8 cellular contexts compared by ENCODE assay signal in the genomic region with DNA sequence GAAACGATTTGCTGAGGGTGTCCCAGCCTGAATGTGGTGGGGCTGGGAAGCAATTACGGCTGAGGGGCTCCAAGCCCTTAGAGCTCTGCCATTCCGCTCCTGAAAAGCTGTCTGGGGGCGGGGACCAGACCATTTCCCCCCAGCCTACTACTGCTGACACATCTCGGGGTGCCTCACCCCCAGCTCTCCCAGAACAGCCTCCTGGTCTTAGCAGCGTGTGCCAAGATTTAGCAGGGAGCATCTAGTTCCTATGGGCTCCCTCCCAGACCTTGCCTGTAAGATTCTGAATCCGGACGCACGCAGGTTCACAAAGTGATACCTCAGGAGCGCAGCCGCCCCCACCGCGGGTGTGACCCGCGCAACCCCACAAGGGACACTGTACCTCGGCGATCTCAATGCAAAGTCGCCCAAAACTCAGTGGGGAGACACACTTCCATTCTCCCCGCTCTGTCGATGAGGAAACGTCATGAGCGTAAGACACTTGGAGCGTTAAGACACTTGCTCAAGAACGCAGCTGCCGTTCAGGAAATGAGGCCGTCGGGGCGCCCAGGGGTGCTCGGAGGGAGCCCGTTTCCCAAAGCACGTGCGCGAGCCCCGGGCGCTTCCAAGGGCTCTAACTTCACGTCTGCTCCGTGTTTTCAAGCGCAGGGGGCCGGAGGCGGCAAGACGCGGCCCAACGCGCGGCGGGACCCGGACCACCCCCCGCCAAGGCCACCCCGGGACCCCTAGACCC. TPM values are rescaled to one million over a fixed set of nuclear protein-coding genes. Genes with fewer than 3 reads are reported as not detected.
DNase-seq lines count a peak whose midpoint lies in the region; FAIRE-seq and TF ChIP-seq lines count a peak whose summit lies in the region.

No MANE protein-coding gene starts in this region.

- H3K9me3 Mint-ChIP-seq in activated CD4-positive, alpha-beta memory T cell treated with anti-CD3 and anti-CD28 coated beads, Interleukin-2, amount 10 ng/mL, durations not matched to agents 7 days and 5 days = peaks cover 6% of the 10 kb centered on the region
- H3K9me3 Mint-ChIP-seq in endothelial cell (ENCODE audit: unreplicated experiment) = no peaks in the 10 kb centered on the region

- H3K36me3 Mint-ChIP-seq in activated CD4-positive, alpha-beta memory T cell treated with anti-CD3 and anti-CD28 coated beads, Interleukin-2, amount 10 ng/mL, durations not matched to agents 7 days and 5 days (ENCODE audit: low read depth) = peaks cover 40% of the 10 kb centered on the region
- H3K36me3 Mint-ChIP-seq in endothelial cell (ENCODE audit: low read depth, unreplicated experiment) = peaks cover 36% of the 10 kb centered on the region

- H4K20me1 ChIP-seq in MM.1S (ENCODE audit: insufficient read depth, low read length) = no peaks in the 10 kb centered on the region

- no peaks in the 10 kb centered on the region for H3K9me2 ChIP-seq in MM.1S (replicated peaks; ENCODE audit: insufficient read depth, low read length)

- H3K9ac ChIP-seq in MM.1S (ENCODE audit: low read length) = peak overlapping the region; percentile 92

- TF ChIP-seq POLR2A in GM12891 (IDR thresholded peaks at IDR 0.05; ENCODE audit: low read depth, low read length) = no peak

- H3K4me1 Mint-ChIP-seq in activated CD4-positive, alpha-beta memory T cell treated with anti-CD3 and anti-CD28 coated beads, Interleukin-2, amount 10 ng/mL, durations not matched to agents 7 days and 5 days = peaks cover 34% of the 10 kb centered on the region
- H3K4me1 Mint-ChIP-seq in endothelial cell (ENCODE audit: unreplicated experiment) = peaks cover 23% of the 10 kb centered on the region

- H3K4me3 Mint-ChIP-seq in activated CD4-positive, alpha-beta memory T cell treated with anti-CD3 and anti-CD28 coated beads, Interleukin-2, amount 10 ng/mL, durations not matched to agents 7 days and 5 days = peak overlapping the region; percentile 86
- H3K4me3 Mint-ChIP-seq in endothelial cell (ENCODE audit: unreplicated experiment) = peak overlapping the region; percentile 95

- 0 out of 2 replicates have a peak, but pooled peaks cover 5% of the 10 kb centered on the region for H3F3A ChIP-seq in MM.1S (ENCODE audit: insufficient read depth, low read length)

- peaks cover 50% of the 10 kb centered on the region for H3K79me2 ChIP-seq in MM.1S (ENCODE audit: low read length)

- H3K36me3 ChIP-seq in HAP-1 (replicated peaks) (peaks cover 24% of the 10 kb centered on the region), MM.1S (replicated peaks; ENCODE audit: insufficient read depth, low read length) (peaks cover 8% of the 10 kb centered on the region), muscle layer of duodenum (ENCODE audit: control insufficient read depth in 1 of 2, insufficient read depth in 2 of 2, low read length in 2 of 2) (peaks cover 11 to 17% of the 10 kb centered on the region in 2 donors)

- H3K27ac Mint-ChIP-seq in activated CD4-positive, alpha-beta memory T cell treated with anti-CD3 and anti-CD28 coated beads, Interleukin-2, amount 10 ng/mL, durations not matched to agents 7 days and 5 days = peak overlapping the region; percentile 89
- H3K27ac Mint-ChIP-seq in endothelial cell (ENCODE audit: unreplicated experiment) = no peak overlapping the region

- H2AFZ ChIP-seq in MM.1S (ENCODE audit: low read length) = peak overlapping the region; percentile 99

- DNase-seq in GM12891 (ENCODE audit: insufficient read length, low spot score) = peak; percentile 48
- peak in 1 of 2 experiments; percentile 51 for DNase-seq in HAP-1 (ENCODE audit: low spot score in 2 of 2)
- peak; percentile 41 for DNase-seq in MM.1S
- DNase-seq in activated CD4-positive, alpha-beta memory T cell treated with anti-CD3 and anti-CD28 coated beads, Interleukin-2, amount 10 ng/mL, durations not matched to agents 7 days and 5 days = peak; percentile 60
- DNase-seq in endothelial cell (ENCODE audit: low spot score) = no peak
- peak in 7 of 49 donors; percentile 7 to 59 (median 40) for DNase-seq in substantia nigra (lab: John Stamatoyannopoulos, UW)
- DNase-seq in inferior parietal cortex (ENCODE audit: extremely low spot score) = no peak

- peaks cover 12% of the 10 kb centered on the region for H3K4me1 ChIP-seq in HAP-1
- peaks cover 7% of the 10 kb centered on the region; the same call in 1 of the 2 replicates for H3K4me1 ChIP-seq in MM.1S (ENCODE audit: low read length)
- peaks cover 0 to 11% of the 10 kb centered on the region in 2 donors for H3K4me1 ChIP-seq in muscle layer of duodenum (ENCODE audit: control insufficient read depth in 1 of 2, insufficient read depth in 2 of 2, low read length in 2 of 2)

- no peak overlapping the region; the same call in 1 of the 2 replicates for H3K27ac ChIP-seq in MM.1S (ENCODE audit: low read length)
- H3K27ac ChIP-seq in muscle layer of duodenum (ENCODE audit: low read length) = peak overlapping the region; percentile 1
- peak overlapping the region; percentile 66 for H3K27ac ChIP-seq in substantia nigra (ENCODE audit: low read depth, low read length, poor library complexity, severe bottlenecking)

- in situ Hi-C loops in HAP-1 (cut with MboI; ENCODE audit: low sequenced_read_pairs) = no loop called here

- POLR2A ChIA-PET in activated CD4-positive, alpha-beta memory T cell treated with anti-CD3 and anti-CD28 coated beads, Interleukin-2, amount 10 ng/mL, durations not matched to agents 7 days and 5 days (lab: Charles Lee) = interaction anchor here (0.7 to 6.4 kb wide), 8 partner anchors 10 to 335 kb away, joined by 3 to 59 read pairs (median 4); a partner anchor contains a TSS

- H3K27me3 ChIP-seq in HAP-1 (ENCODE audit: low read depth) (no peaks in the 10 kb centered on the region), MM.1S (replicated peaks; ENCODE audit: insufficient read depth, low read length) (no peaks in the 10 kb centered on the region), muscle layer of duodenum (ENCODE audit: low read depth, low read length) (no peaks in the 10 kb centered on the region)

- H3K4me3 ChIP-seq in HAP-1 = peak overlapping the region; percentile 77
- peak overlapping the region; percentile 65 for H3K4me3 ChIP-seq in MM.1S (ENCODE audit: low read length)
- peak overlapping the region; percentile 79 to 87 for H3K4me3 ChIP-seq in muscle layer of duodenum (ENCODE audit: low read depth in 1 of 2, low read length in 2 of 2)

- H3K4me2 ChIP-seq in MM.1S (ENCODE audit: low read depth, low read length) = peak overlapping the region; percentile 85

- CTCF ChIA-PET in activated CD4-positive, alpha-beta memory T cell treated with anti-CD3 and anti-CD28 coated beads, Interleukin-2, amount 10 ng/mL, durations not matched to agents 7 days and 5 days (lab: Charles Lee) = interaction anchor here (0.6 to 3.9 kb wide), 9 partner anchors 10 to 598 kb away, joined by 3 to 15 read pairs (median 4); a partner anchor contains a TSS

- FAIRE-seq in GM12891 (lab: Jason Lieb, UNC) = peak; percentile 62

- TF ChIP-seq CTCF in MM.1S (IDR thresholded peaks at IDR 0.05; ENCODE audit: low read length) (no peak), endothelial cell (IDR thresholded peaks at IDR 0.05; ENCODE audit: unreplicated experiment) (no peak)

- H3K27me3 Mint-ChIP-seq in activated CD4-positive, alpha-beta memory T cell treated with anti-CD3 and anti-CD28 coated beads, Interleukin-2, amount 10 ng/mL, durations not matched to agents 7 days and 5 days = no peaks in the 10 kb centered on the region
- peaks cover 11% of the 10 kb centered on the region for H3K27me3 Mint-ChIP-seq in endothelial cell (ENCODE audit: unreplicated experiment)

- H3K9me3 ChIP-seq in HAP-1 = no peaks in the 10 kb centered on the region
- H3K9me3 ChIP-seq in MM.1S (replicated peaks; ENCODE audit: insufficient read depth, low read length) = no peaks in the 10 kb centered on the region
- no peaks in the 10 kb centered on the region for H3K9me3 ChIP-seq in muscle layer of duodenum (ENCODE audit: control insufficient read depth in 1 of 2, low read length in 2 of 2)

TF ChIP-seq in GM12891, 5 proteins besides CTCF, POLR2A, EP300 and RAD21:
- TF ChIP-seq TAF1 (IDR thresholded peaks at IDR 0.05; ENCODE audit: low read depth, low read length) (peak; percentile 34; the same call in 1 of the 2 replicates), PAX5 (IDR thresholded peaks at IDR 0.05; ENCODE audit: insufficient read depth, low read length, severe bottlenecking) (no peak)

RNA-seq across cellular contexts. Expression of a gene that starts 0.6 kb away (rescaled TPM):
- polyA plus RNA-seq in GM12891 (2012; ENCODE audit: low read depth, missing spikeins) = 21.8 TPM
- total RNA-seq in activated CD4-positive, alpha-beta memory T cell treated with anti-CD3 and anti-CD28 coated beads, Interleukin-2, amount 10 ng/mL, durations not matched to agents 7 days and 5 days = 10 to 100 TPM; 23.1 to 25.6 TPM
- total RNA-seq in endothelial cell (ENCODE audit: unreplicated experiment) = 17.7 TPM

RNA-seq across cellular contexts. Expression of a gene that starts 19.0 kb away (rescaled TPM):
- 19.3 TPM for polyA plus RNA-seq in GM12891 (2012; ENCODE audit: low read depth, missing spikeins)
- total RNA-seq in activated CD4-positive, alpha-beta memory T cell treated with anti-CD3 and anti-CD28 coated beads, Interleukin-2, amount 10 ng/mL, durations not matched to agents 7 days and 5 days = 10 to 100 TPM in 1 of 2 experiments, 1 to 10 TPM in 1; 8.2 to 10.6 TPM
- total RNA-seq in endothelial cell (ENCODE audit: unreplicated experiment) = 24.6 TPM

RNA-seq across cellular contexts. Expression of a gene that starts 30.6 kb away (rescaled TPM):
- 44.8 TPM for polyA plus RNA-seq in GM12891 (2012; ENCODE audit: low read depth, missing spikeins)
- 10 to 100 TPM; 46.0 to 54.1 TPM for total RNA-seq in activated CD4-positive, alpha-beta memory T cell treated with anti-CD3 and anti-CD28 coated beads, Interleukin-2, amount 10 ng/mL, durations not matched to agents 7 days and 5 days
- 93.9 TPM for total RNA-seq in endothelial cell (ENCODE audit: unreplicated experiment)

RNA-seq across cellular contexts. Expression of a gene that starts 30.7 kb away (rescaled TPM):
- polyA plus RNA-seq in GM12891 (2012; ENCODE audit: low read depth, missing spikeins) = 21.1 TPM
- total RNA-seq in activated CD4-positive, alpha-beta memory T cell treated with anti-CD3 and anti-CD28 coated beads, Interleukin-2, amount 10 ng/mL, durations not matched to agents 7 days and 5 days = 10 to 100 TPM; 12.8 to 15.8 TPM
- total RNA-seq in endothelial cell (ENCODE audit: unreplicated experiment) = 15.9 TPM

RNA-seq across cellular contexts. Expression of a gene that starts 36.8 kb away (rescaled TPM):
- 13.8 TPM for polyA plus RNA-seq in GM12891 (2012; ENCODE audit: low read depth, missing spikeins)
- total RNA-seq in activated CD4-positive, alpha-beta memory T cell treated with anti-CD3 and anti-CD28 coated beads, Interleukin-2, amount 10 ng/mL, durations not matched to agents 7 days and 5 days = 10 to 100 TPM; 61.1 to 63.9 TPM
- 60.0 TPM for total RNA-seq in endothelial cell (ENCODE audit: unreplicated experiment)

Comparison
In these comparisons a context has a peak if more than half of its experiments do, and no peak if none do; other contexts are left out.
1. DNase-seq: peak in GM12891 (single experiment), MM.1S (single experiment) and activated CD4-positive, alpha-beta memory T cell treated with anti-CD3 and anti-CD28 coated beads, Interleukin-2, amount 10 ng/mL, durations not matched to agents 7 days and 5 days (single experiment); none in endothelial cell (single experiment) and inferior parietal cortex (single experiment).
2. Peak in every context shown above with its lines, with median percentiles within 50 percentile points of each other: H3K4me3 ChIP-seq.